8 cellular contexts compared by ENCODE assay signal in the genomic region with DNA sequence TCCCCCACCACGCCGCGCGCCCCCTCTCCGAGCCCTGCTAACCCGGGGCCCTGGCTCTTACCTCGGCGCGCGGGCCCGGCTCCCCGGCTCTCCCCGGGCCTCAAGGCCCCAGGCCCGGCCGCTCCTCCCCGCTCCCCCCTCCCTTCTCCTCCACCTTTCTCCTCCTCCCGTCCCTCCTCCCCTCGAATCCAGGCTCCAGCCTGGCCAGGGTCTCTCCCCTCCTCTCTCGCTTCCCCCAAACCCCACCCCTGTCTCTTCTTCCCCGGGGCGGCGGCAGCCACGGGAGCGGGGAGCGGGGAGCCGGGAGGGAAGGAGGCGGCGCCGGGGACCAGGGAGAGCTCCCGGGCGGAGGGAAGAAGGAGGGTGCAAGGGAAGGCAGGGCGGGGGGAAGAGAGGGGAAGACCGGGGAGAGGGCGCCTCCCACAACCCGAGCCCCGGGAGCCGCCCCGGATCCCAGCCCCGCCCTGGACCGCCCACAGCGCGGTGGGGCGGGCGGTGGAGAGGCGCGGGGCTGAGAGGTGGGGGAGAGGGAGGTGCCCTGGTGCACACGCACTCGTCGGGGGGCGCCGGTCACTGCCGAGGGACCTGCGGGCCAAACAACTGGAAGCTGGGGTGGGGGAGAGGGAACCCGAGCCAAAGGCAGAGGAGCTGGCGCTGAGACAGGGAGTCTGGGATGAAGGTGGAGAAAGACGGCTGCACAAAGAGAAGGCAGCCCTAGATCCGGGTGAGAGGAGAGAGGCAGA. TPM values are rescaled to one million over a fixed set of nuclear protein-coding genes. Genes with fewer than 3 reads are reported as not detected.
DNase-seq lines count a peak whose midpoint lies in the region; ATAC-seq and TF ChIP-seq lines count a peak whose summit lies in the region.

A gene (minus strand): TSS at position 395 of the 743 bp plus-strand sequence. CDS start 798 bp downstream, outside the sequence.

- H3K9me3 ChIP-seq in spleen, result no peaks in the 10 kb centered on the region

- TF ChIP-seq CTCF in GM12875 (IDR thresholded peaks at IDR 0.05; ENCODE audit: borderline replicate concordance, insufficient read depth, low read depth, low read length) (no peak), spleen (IDR thresholded peaks at IDR 0.05 in 8 of 11, conservative IDR thresholded peaks at IDR 0.05 in 3 of 11) (no peak)

- peak within 1 kb of the TSS; percentile 42 for H3K4me3 ChIP-seq in GM12875 (ENCODE audit: low read depth, low read length)
- peak within 1 kb of the TSS; percentile 48 to 85 (median 72) for H3K4me3 ChIP-seq in spleen

- TF ChIP-seq POLR2A in spleen (IDR thresholded peaks at IDR 0.05), result peak in 2 of 3 donors; percentile 26 to 46

- DNase-seq in NCI-H2227 treated with DMSO at 0.1 percent for 48 hours (lab: John Stamatoyannopoulos, UW), result peak; percentile 91
- peak; percentile 26 for DNase-seq in activated CD4-positive, CD25-positive, alpha-beta regulatory T cell treated with anti-CD3 and anti-CD28 coated beads, Interleukin-2, amount 50 U/mL, for 16 hours (ENCODE audit: low read depth, low spot score)
- peak in 59 of 61 donors; percentile 6 to 92 (median 79) for DNase-seq in caudate nucleus (lab: John Stamatoyannopoulos, UW)
- peak; percentile 89 for DNase-seq in iris pigment epithelial cell (ENCODE audit: low read depth)
- DNase-seq in spleen, result peak; percentile 94

- no peaks in the 10 kb centered on the region for H3K36me3 ChIP-seq in spleen

- peak; percentile 61 for ATAC-seq in HG03064 (IDR thresholded peaks at IDR 0.05; ENCODE audit: low read depth, unreplicated experiment)
- no peak for ATAC-seq in HG03378 (IDR thresholded peaks at IDR 0.05; ENCODE audit: unreplicated experiment)

- H3K27me3 ChIP-seq in spleen (replicated peaks in 1 of 7), result peaks cover 0 to 39% (median 0%) of the 10 kb centered on the region in 7 donors

- H3K4me1 ChIP-seq in spleen, result peaks cover 15 to 71% (median 55%) of the 10 kb centered on the region in 6 donors

- intact Hi-C loops in spleen (cut with DNase I; ENCODE audit: low total_unique reads), result no loop called here

- 0 to 2% (median 1%) methylated on average over 43 to 57 of the region's 57 CpGs for WGBS in spleen, 5 donors

- H3K27ac ChIP-seq in caudate nucleus (ENCODE audit: low read depth, low read length) (peak within 1 kb of the TSS; percentile 80), spleen (peak within 1 kb of the TSS; percentile 63 to 90 (median 86))

RNA-seq across cellular contexts. Expression of the gene that starts here (rescaled TPM):
- 100 to 1,000 TPM in 1 of 7 donors, 10 to 100 TPM in 6; 52.8 to 122 (median 70.4) TPM for total RNA-seq in spleen
- polyA plus RNA-seq in spleen, result 10 to 100 TPM; 13.8 to 45.4 (median 39.1) TPM

Comparison
In these comparisons a context has a peak if more than half of its experiments do, and no peak if none do; other contexts are left out.
1. DNase-seq: peak in every context shown above with its lines; median percentile 94 in spleen; 91 in NCI-H2227 treated with DMSO at 0.1 percent for 48 hours; 89 in iris pigment epithelial cell; 79 in caudate nucleus; 26 in activated CD4-positive, CD25-positive, alpha-beta regulatory T cell treated with anti-CD3 and anti-CD28 coated beads, Interleukin-2, amount 50 U/mL, for 16 hours.